Comparison of ENCODE assay signal across 20 cellular contexts in the genomic region with DNA sequence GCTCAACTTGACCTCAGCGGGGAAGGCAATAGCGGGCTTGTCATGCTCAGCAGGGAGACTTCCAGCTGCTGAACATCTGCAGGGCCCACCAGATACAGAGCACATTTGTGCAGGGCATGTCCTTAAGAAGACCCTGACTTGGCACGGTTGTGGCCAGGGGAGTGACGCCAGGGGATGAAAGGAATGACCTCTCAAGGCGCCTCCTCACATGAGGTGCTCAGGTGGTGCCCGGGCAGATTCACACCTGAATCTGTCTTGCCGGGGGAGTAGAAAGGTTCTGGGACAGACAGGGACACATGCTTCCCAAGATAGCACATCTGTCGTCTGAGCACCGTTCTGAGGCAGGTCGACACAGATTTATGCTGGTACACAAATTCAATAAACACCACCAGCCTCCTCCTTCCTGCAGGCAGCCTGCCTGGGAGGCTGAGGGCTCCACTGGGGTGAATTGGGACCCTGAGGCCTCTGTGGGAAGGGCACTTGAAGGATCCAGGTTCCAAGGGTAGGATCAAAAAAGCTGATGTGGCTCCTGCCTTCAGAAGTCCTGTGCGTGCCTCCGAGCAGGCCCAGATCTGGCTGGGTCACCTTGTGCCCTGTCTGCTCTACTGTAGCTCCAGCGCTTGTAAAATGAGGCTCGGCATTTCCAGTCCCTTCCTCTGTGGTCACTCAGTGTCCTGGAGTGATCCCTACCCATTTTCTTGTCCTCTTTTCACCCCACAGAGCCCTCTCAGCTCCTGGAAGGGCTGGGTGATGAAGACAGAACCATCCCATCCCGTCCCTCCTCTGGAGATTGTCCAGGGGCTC.
"Had no signal": no experiment of that assay in that cellular context is flagged by ENCODE, and none has a peak within 500 bp of the region (broad histone marks: within the 10 kb centered on the region; RNA-seq: fewer than 3 reads in every experiment).

No MANE protein-coding gene starts in this region.

- H3K27ac ChIP-seq: left lung, pancreas, prostate gland, suprapubic skin, thyroid gland had no signal

- H3K9me3 ChIP-seq: pancreas, prostate gland, suprapubic skin, thyroid gland had no signal

- ATAC-seq: left lung; pancreas; stimulated activated effector memory CD8-positive, alpha-beta T cell treated with anti-CD3 and anti-CD28 coated beads, Interleukin-12 subunit alpha, Interleukin-12 subunit beta, amount 100 ng/mL, for 72 hours; stimulated activated naive CD8-positive, alpha-beta T cell treated with anti-CD3 and anti-CD28 coated beads, Interleukin-15, Interleukin-2, amounts not matched to agents 100 U/mL and 50 U/mL, for 24 hours had no signal

- H3K4me1 ChIP-seq: left lung, pancreas, prostate gland, suprapubic skin, thyroid gland had no signal

- H3K36me3 ChIP-seq: left lung, pancreas, prostate gland, suprapubic skin, thyroid gland had no signal

- H3K27me3 ChIP-seq: dorsolateral prefrontal cortex, pancreas, thyroid gland had no signal

- H3K4me3 ChIP-seq: dorsolateral prefrontal cortex, left lung, lung, pancreas, prostate gland, suprapubic skin, thyroid gland had no signal

- DNase-seq: cortex of kidney; effector CD8-positive, alpha-beta T cell; foreskin melanocyte; head of caudate nucleus; hypothalamus; mesenchymal stem cell; midbrain; occipital lobe; small intestine; stimulated activated CD4-positive, alpha-beta T cell treated with anti-CD3 and anti-CD28 coated beads, Interleukin-4, amount 100 ng/mL, for 1 hour; stimulated activated CD8-positive, alpha-beta memory T cell treated with anti-CD3 and anti-CD28 coated beads, Interleukin-4, amount 100 ng/mL, for 48 hours; stimulated activated naive CD8-positive, alpha-beta T cell treated with anti-CD3 and anti-CD28 coated beads, Interleukin-15, Interleukin-2, amounts not matched to agents 100 U/mL and 50 U/mL, for 24 hours; thyroid gland had no signal
